ENCODE assay signal across 12 cellular contexts in the genomic region with DNA sequence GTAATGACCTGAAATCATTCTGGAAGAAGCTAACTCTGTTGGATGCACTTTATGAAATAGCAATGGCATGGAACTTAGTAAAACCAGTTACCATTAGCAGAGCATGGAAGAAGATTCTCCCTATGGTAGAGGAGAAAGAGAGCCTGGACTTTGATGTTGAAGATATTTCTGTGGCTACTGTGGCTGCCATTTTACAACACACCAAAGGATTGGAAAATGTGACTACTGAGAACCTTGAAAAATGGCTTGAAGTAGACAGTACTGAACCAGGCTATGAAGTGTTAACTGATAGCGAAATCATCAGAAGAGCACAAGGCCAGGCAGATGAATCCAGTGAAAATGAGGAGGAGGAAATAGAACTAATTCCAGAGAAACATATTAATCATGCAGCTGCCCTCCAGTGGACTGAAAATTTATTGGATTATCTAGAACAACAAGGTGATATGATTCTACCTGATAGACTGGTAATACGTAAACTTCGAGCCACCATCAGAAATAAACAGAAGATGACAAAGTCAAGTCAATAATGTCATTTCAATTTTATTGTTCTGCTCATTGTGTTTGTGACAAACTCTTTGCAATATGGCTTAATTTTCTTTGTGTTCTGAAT. TPM values are rescaled to one million over a fixed set of nuclear protein-coding genes. Genes with fewer than 3 reads are reported as not detected.
A peak's percentile ranks its signal among the peaks of the same experiment; 100 is the strongest.
DNase-seq lines count a peak whose midpoint lies in the region; ATAC-seq and TF ChIP-seq lines count a peak whose summit lies in the region.
"Had no signal": no experiment of that assay in that cellular context is flagged by ENCODE, and none has a peak within 500 bp of the region (broad histone marks: within the 10 kb centered on the region; RNA-seq: fewer than 3 reads in every experiment).

No MANE protein-coding gene starts in this region.

- DNase-seq in activated T-cell treated with anti-CD3 and anti-CD28 coated beads, Interleukin-2, amount 50 U/mL, for 72 hours: no peak
- DNase-seq in activated T-cell treated with anti-CD3 and anti-CD28 coated beads, Interleukin-2, amount 50 U/mL, for 48 hours: no peak
- peak; percentile 62 for DNase-seq in PC-3
- DNase-seq in central memory CD8-positive, alpha-beta T cell (ENCODE audit: low spot score in 2 of 2): no peak
- no peak for DNase-seq in posterior cingulate gyrus
- DNase-seq in mucosa of descending colon: no peak
- DNase-seq: BE2C, NCI-H1930, upper lobe of left lung had no signal

- H3K4me3 ChIP-seq in PC-3 (ENCODE audit: low read length) (peak overlapping the region; percentile 22; the same call in 1 of the 2 replicates), skeletal muscle satellite cell (ENCODE audit: low read length) (no peak overlapping the region), mucosa of descending colon (no peak overlapping the region)
- H3K4me3 ChIP-seq: upper lobe of left lung had no signal

- peaks cover 3% of the 10 kb centered on the region for H3F3A ChIP-seq in PC-3 (ENCODE audit: low read length, unreplicated experiment)

- H3K4me1 Mint-ChIP-seq in activated T-cell treated with anti-CD3 and anti-CD28 coated beads, Interleukin-2, amount 50 U/mL, for 72 hours (ENCODE audit: low read depth): peaks cover 66% of the 10 kb centered on the region
- peaks cover 35% of the 10 kb centered on the region for H3K4me1 Mint-ChIP-seq in central memory CD8-positive, alpha-beta T cell

- H3K79me2 ChIP-seq in PC-3 (ENCODE audit: low read length): peaks cover 55% of the 10 kb centered on the region

- peak overlapping the region; percentile 3; the same call in 1 of the 2 replicates for H3K9ac ChIP-seq in PC-3 (ENCODE audit: low read length)
- peak overlapping the region; percentile 38 for H3K9ac ChIP-seq in skeletal muscle satellite cell (ENCODE audit: low read depth, low read length)

- peak overlapping the region; percentile 47 for H3K27ac Mint-ChIP-seq in activated T-cell treated with anti-CD3 and anti-CD28 coated beads, Interleukin-2, amount 50 U/mL, for 72 hours
- no peak overlapping the region for H3K27ac Mint-ChIP-seq in central memory CD8-positive, alpha-beta T cell (ENCODE audit: low read depth)

- CTCF ChIA-PET in PC-3 (lab: Charles Lee): no interaction called here

- H3K27me3 ChIP-seq in PC-3 (ENCODE audit: low read length): no peaks in the 10 kb centered on the region
- no peaks in the 10 kb centered on the region for H3K27me3 ChIP-seq in skeletal muscle satellite cell (ENCODE audit: control insufficient read depth, insufficient read depth, low read length)
- H3K27me3 ChIP-seq: BE2C, upper lobe of left lung had no signal

- H3K27me3 Mint-ChIP-seq in activated T-cell treated with anti-CD3 and anti-CD28 coated beads, Interleukin-2, amount 50 U/mL, for 72 hours (ENCODE audit: low read depth): no peaks in the 10 kb centered on the region
- H3K27me3 Mint-ChIP-seq in central memory CD8-positive, alpha-beta T cell: no peaks in the 10 kb centered on the region

- no TSS peak for BruUV-seq in PC-3 (replicated peaks; lab: Mats Ljungman, UMichigan)

- no peak for ATAC-seq in activated T-cell treated with anti-CD3 and anti-CD28 coated beads, Interleukin-2, amount 50 U/mL, for 72 hours (replicated peaks in 1 of 2)
- ATAC-seq in PC-3 (no peak), GM18861 (IDR thresholded peaks at IDR 0.05; ENCODE audit: unreplicated experiment) (no peak), mucosa of descending colon (no peak)
- no peak for ATAC-seq in central memory CD8-positive, alpha-beta T cell (replicated peaks; ENCODE audit: extremely low read depth, poor library complexity, severe bottlenecking)
- ATAC-seq: esophagus mucosa had no signal

- H3K9me3 Mint-ChIP-seq in activated T-cell treated with anti-CD3 and anti-CD28 coated beads, Interleukin-2, amount 50 U/mL, for 72 hours: no peaks in the 10 kb centered on the region
- H3K9me3 Mint-ChIP-seq in central memory CD8-positive, alpha-beta T cell: no peaks in the 10 kb centered on the region

- H3K36me3 Mint-ChIP-seq in activated T-cell treated with anti-CD3 and anti-CD28 coated beads, Interleukin-2, amount 50 U/mL, for 72 hours (ENCODE audit: insufficient read depth in 2 of 2): peaks cover 2 to 14% of the 10 kb centered on the region in 2 donors
- peaks cover 6% of the 10 kb centered on the region for H3K36me3 Mint-ChIP-seq in central memory CD8-positive, alpha-beta T cell (ENCODE audit: insufficient read depth)

- peak; percentile 67 for TF ChIP-seq CTCF in PC-3 (conservative IDR thresholded peaks at IDR 0.05; ENCODE audit: low read depth, low read length)
- TF ChIP-seq CTCF in mucosa of descending colon (IDR thresholded peaks at IDR 0.05): no peak

- intact Hi-C loops in PC-3 (cut with micrococcal nuclease) (loop anchor here (2.0 to 5.0 kb wide), 3 partner anchors 337 to 467 kb away; partner anchors contain the start of gene MTMR2), posterior cingulate gyrus (cut with DNase I) (loop anchor here (5.0 to 10.0 kb wide), 3 partner anchors 467 to 600 kb away; partner anchors contain the start of genes CEP57 and MTMR2), mucosa of descending colon (cut with DNase I, micrococcal nuclease) (no loop called here)

- H3K9me2 ChIP-seq in PC-3 (replicated peaks; ENCODE audit: low read length): no peaks in the 10 kb centered on the region

- peaks cover 44% of the 10 kb centered on the region for H3K4me1 ChIP-seq in PC-3 (ENCODE audit: insufficient read depth, low read length)
- peaks cover 9% of the 10 kb centered on the region for H3K4me1 ChIP-seq in skeletal muscle satellite cell (ENCODE audit: control insufficient read depth, insufficient read depth, low read length)
- peaks cover 7% of the 10 kb centered on the region for H3K4me1 ChIP-seq in mucosa of descending colon (ENCODE audit: low read depth)

- no peaks in the 10 kb centered on the region for H4K20me1 ChIP-seq in PC-3 (ENCODE audit: low read length)

- peak overlapping the region; percentile 92 for H3K4me2 ChIP-seq in PC-3 (ENCODE audit: low read length)
- peak overlapping the region; percentile 83 for H3K4me2 ChIP-seq in skeletal muscle satellite cell (ENCODE audit: low read length)

- H3K9me3 ChIP-seq in PC-3 (ENCODE audit: low read length) (no peaks in the 10 kb centered on the region), skeletal muscle satellite cell (replicated peaks; ENCODE audit: low read length) (no peaks in the 10 kb centered on the region), mucosa of descending colon (no peaks in the 10 kb centered on the region)
- H3K9me3 ChIP-seq: BE2C, upper lobe of left lung had no signal

- POLR2A ChIA-PET in PC-3 (lab: Charles Lee; ENCODE audit: unreplicated experiment): no interaction called here

- H3K4me3 Mint-ChIP-seq in activated T-cell treated with anti-CD3 and anti-CD28 coated beads, Interleukin-2, amount 50 U/mL, for 72 hours: peak overlapping the region; percentile 85 to 92
- peak overlapping the region; percentile 16 for H3K4me3 Mint-ChIP-seq in central memory CD8-positive, alpha-beta T cell

- no peak overlapping the region for H2AFZ ChIP-seq in PC-3 (ENCODE audit: low read length)

- no peak overlapping the region for H3K27ac ChIP-seq in PC-3 (ENCODE audit: low read length)
- H3K27ac ChIP-seq: upper lobe of left lung had no signal

- H3K36me3 ChIP-seq in PC-3 (ENCODE audit: low read depth, low read length) (no peaks in the 10 kb centered on the region), skeletal muscle satellite cell (ENCODE audit: insufficient read depth, low read length) (no peaks in the 10 kb centered on the region), mucosa of descending colon (ENCODE audit: low read depth) (no peaks in the 10 kb centered on the region)
- H3K36me3 ChIP-seq: BE2C, upper lobe of left lung had no signal

RNA-seq across cellular contexts. Expression of gene JRKL, which starts 2.0 kb away (rescaled TPM):
- 10 to 100 TPM; 10.6 to 11.0 TPM for total RNA-seq in activated T-cell treated with anti-CD3 and anti-CD28 coated beads, Interleukin-2, amount 50 U/mL, for 72 hours
- 4.7 and 5.1 TPM in 2 replicates for total RNA-seq in PC-3 (2014; rRNA removed)
- total RNA-seq in skeletal muscle satellite cell (2012; rRNA removed): 7.1 and 7.4 TPM in 2 replicates
- 1 to 10 TPM; 9.4 to 9.9 (median 9.8) TPM for total RNA-seq in mucosa of descending colon

RNA-seq across cellular contexts. Expression of gene CCDC82, which starts 2.1 kb away (rescaled TPM):
- 10 to 100 TPM; 44.6 to 55.3 TPM for total RNA-seq in activated T-cell treated with anti-CD3 and anti-CD28 coated beads, Interleukin-2, amount 50 U/mL, for 72 hours
- total RNA-seq in PC-3 (2014; rRNA removed) (13.5 and 14.5 TPM in 2 replicates), mucosa of descending colon (10 to 100 TPM; 16.5 to 26.0 (median 22.2) TPM)
- total RNA-seq in skeletal muscle satellite cell (2012; rRNA removed): 12.9 TPM in 2 replicates

RNA-seq across cellular contexts. Expression of gene MAML2, which starts 48.8 kb away (rescaled TPM):
- total RNA-seq in activated T-cell treated with anti-CD3 and anti-CD28 coated beads, Interleukin-2, amount 50 U/mL, for 72 hours: 10 to 100 TPM; 30.5 to 34.6 TPM
- total RNA-seq in PC-3 (2014; rRNA removed): 10.3 and 10.9 TPM in 2 replicates
- 14.0 and 15.0 TPM in 2 replicates for total RNA-seq in skeletal muscle satellite cell (2012; rRNA removed)
- total RNA-seq in mucosa of descending colon: 10 to 100 TPM; 15.2 to 26.4 (median 15.8) TPM

Comparison
In these comparisons a context has a peak if more than half of its experiments do, and no peak if none do; other contexts are left out.
1. intact Hi-C loops: an anchor here in PC-3 (2.0 to 5.0 kb wide) and posterior cingulate gyrus (5.0 to 10.0 kb wide); none called in mucosa of descending colon.